ENCODE assay signal across 8 cellular contexts in the genomic region with DNA sequence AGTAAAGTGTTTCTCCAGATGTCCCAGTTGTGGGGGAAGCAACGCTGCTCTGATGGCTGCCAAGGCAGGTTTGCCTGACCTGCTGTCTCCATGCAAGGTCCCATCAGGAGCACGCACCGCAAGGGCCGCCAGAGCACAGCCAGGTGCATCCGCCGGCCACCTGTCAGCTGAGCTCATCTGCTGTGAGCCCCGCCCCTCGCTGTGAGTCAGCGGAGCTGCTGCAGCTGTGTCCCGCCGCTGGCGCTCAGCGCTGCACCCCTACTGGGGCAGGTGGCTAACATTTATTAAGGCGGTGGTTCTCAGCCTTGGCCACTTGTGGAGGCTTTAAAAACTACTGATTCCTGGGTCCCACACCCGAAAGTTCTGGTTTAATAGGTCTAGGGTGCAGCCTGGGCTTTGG.
DNase-seq lines count a peak whose midpoint lies in the region; ATAC-seq lines count a peak whose summit lies in the region.

No MANE protein-coding gene starts in this region.

- no peaks in the 10 kb centered on the region for H3K27me3 Mint-ChIP-seq in stimulated activated naive B cell treated with anti-CD40 and anti-IgM and Interleukin-4, amounts not matched to agents 10 μg/mL and 1 μg/mL and 100 μg/mL, for 72 hours

- no peak overlapping the region for H3K4me3 Mint-ChIP-seq in stimulated activated naive B cell treated with anti-CD40 and anti-IgM and Interleukin-4, amounts not matched to agents 10 μg/mL and 1 μg/mL and 100 μg/mL, for 72 hours

- DNase-seq in EH (ENCODE audit: low read depth), result peak; percentile 21
- DNase-seq in NCI-H526 (lab: John Stamatoyannopoulos, UW), result peak; percentile 74 to 92
- DNase-seq in activated T-helper 1 cell treated with anti-CD3 and anti-CD28 coated beads, Interleukin-2, amount 50 U/mL, for 16 hours (ENCODE audit: low read depth in 1 of 2, low spot score in 1 of 2), result peak; percentile 6 to 17
- DNase-seq in left colon, result peak; percentile 73 to 79
- DNase-seq in stimulated activated naive B cell treated with anti-CD40 and anti-IgM and Interleukin-4, amounts not matched to agents 10 μg/mL and 1 μg/mL and 100 μg/mL, for 72 hours, result peak; percentile 62
- DNase-seq in GOT3 (lab: John Stamatoyannopoulos, UW), result no peak
- no peak for DNase-seq in effector CD8-positive, alpha-beta T cell (lab: John Stamatoyannopoulos, UW)

- H3K36me3 Mint-ChIP-seq in stimulated activated naive B cell treated with anti-CD40 and anti-IgM and Interleukin-4, amounts not matched to agents 10 μg/mL and 1 μg/mL and 100 μg/mL, for 72 hours, result peaks cover 18 to 25% of the 10 kb centered on the region in 2 donors

- no peaks in the 10 kb centered on the region for H3K9me3 Mint-ChIP-seq in stimulated activated naive B cell treated with anti-CD40 and anti-IgM and Interleukin-4, amounts not matched to agents 10 μg/mL and 1 μg/mL and 100 μg/mL, for 72 hours

- intact Hi-C loops in left colon (cut with DNase I, micrococcal nuclease), result no loop called here

- peaks cover 13 to 14% of the 10 kb centered on the region in 2 donors for H3K4me1 Mint-ChIP-seq in stimulated activated naive B cell treated with anti-CD40 and anti-IgM and Interleukin-4, amounts not matched to agents 10 μg/mL and 1 μg/mL and 100 μg/mL, for 72 hours

- no peak overlapping the region for H3K27ac Mint-ChIP-seq in stimulated activated naive B cell treated with anti-CD40 and anti-IgM and Interleukin-4, amounts not matched to agents 10 μg/mL and 1 μg/mL and 100 μg/mL, for 72 hours

- ATAC-seq in HG02885 (IDR thresholded peaks at IDR 0.05; ENCODE audit: poor library complexity, unreplicated experiment) (peak; percentile 99), left colon (peak; percentile 100)
- ATAC-seq in stimulated activated naive B cell treated with anti-CD40 and anti-IgM and Interleukin-4, amounts not matched to agents 10 μg/mL and 1 μg/mL and 100 μg/mL, for 72 hours (replicated peaks), result peak; percentile 97 to 99

Comparison
In these comparisons a context has a peak if more than half of its experiments do, and no peak if none do; other contexts are left out.
1. DNase-seq: peak in EH (single experiment), NCI-H526 (2 of 2), activated T-helper 1 cell treated with anti-CD3 and anti-CD28 coated beads, Interleukin-2, amount 50 U/mL, for 16 hours (2 of 2), left colon (2 of 2) and stimulated activated naive B cell treated with anti-CD40 and anti-IgM and Interleukin-4, amounts not matched to agents 10 μg/mL and 1 μg/mL and 100 μg/mL, for 72 hours (single experiment); none in GOT3 (single experiment) and effector CD8-positive, alpha-beta T cell (single experiment).
2. Peak in every context shown above with its lines, with median percentiles within 50 percentile points of each other: ATAC-seq.